Comparison of ENCODE assay signal across 13 cellular contexts in genomic region chr5:138605254-138605972, GRCh38. TPM values are rescaled to one million over a fixed set of nuclear protein-coding genes. Genes with fewer than 3 reads are reported as not detected.
DNase-seq lines count a peak whose midpoint lies in the region; ATAC-seq, FAIRE-seq and TF ChIP-seq lines count a peak whose summit lies in the region.
"Had no signal": no experiment of that assay in that cellular context is flagged by ENCODE, and none has a peak within 500 bp of the region (broad histone marks: within the 10 kb centered on the region; RNA-seq: fewer than 3 reads in every experiment).

No MANE protein-coding gene starts in this region.

- H3T11ph ChIP-seq in H9 (ENCODE audit: low read length): no peak overlapping the region

- H3K4me3 Mint-ChIP-seq in endothelial cell (ENCODE audit: unreplicated experiment): peak overlapping the region; percentile 32
- no peak overlapping the region for H3K4me3 Mint-ChIP-seq in H9

- peaks cover 7% of the 10 kb centered on the region for H3K27me3 Mint-ChIP-seq in endothelial cell (ENCODE audit: unreplicated experiment)
- peaks cover 4% of the 10 kb centered on the region; the same call in 1 of the 2 replicates for H3K27me3 Mint-ChIP-seq in H9 (ENCODE audit: low read depth)

- no peaks in the 10 kb centered on the region for H3K23me2 ChIP-seq in H9 (ENCODE audit: insufficient read length, low read depth, low read length, poor library complexity, severe bottlenecking)

- no peak overlapping the region for H3K14ac ChIP-seq in H9 (ENCODE audit: insufficient read depth, low read length)

- no peak overlapping the region for H4K91ac ChIP-seq in H9 (ENCODE audit: insufficient read length, low read depth, low read length)

- H3K9me3 ChIP-seq in H9 (ENCODE audit: control insufficient read depth, low read depth, low read length): no peaks in the 10 kb centered on the region
- H3K9me3 ChIP-seq: breast epithelium, heart left ventricle had no signal

- FAIRE-seq in GM12892 (lab: Jason Lieb, UNC): peak; percentile 81

- no peak overlapping the region for H2BK5ac ChIP-seq in H9 (ENCODE audit: insufficient read length, low read length)

- no peak overlapping the region for H4K8ac ChIP-seq in H9 (replicated peaks; ENCODE audit: insufficient read length, low read depth, low read length)

- H3K79me1 ChIP-seq in H9 (ENCODE audit: insufficient read depth, low read depth, low read length, poor library complexity, severe bottlenecking): no peaks in the 10 kb centered on the region

- no CpG with 5 or more reads among the region's 2 CpGs for WGBS in H9 (ENCODE audit: extremely low coverage, insufficient read length, low lambda C conversion rate)

- no peaks in the 10 kb centered on the region for H4K20me1 ChIP-seq in H9 (ENCODE audit: control insufficient read depth, insufficient read depth, insufficient read length)

- peaks cover 2% of the 10 kb centered on the region; the same call in 1 of the 2 replicates for H3K4me1 ChIP-seq in H9 (ENCODE audit: insufficient read depth, low read length)

- H2BK12ac ChIP-seq in H9 (ENCODE audit: insufficient read length, low read depth, low read length): no peak overlapping the region

- H3K27ac Mint-ChIP-seq in endothelial cell (ENCODE audit: unreplicated experiment): peak overlapping the region; percentile 58
- peak overlapping the region in 1 of 3 experiments; percentile 50; a peak in 1 of 7 replicates for H3K27ac Mint-ChIP-seq in H9

- H2BK20ac ChIP-seq in H9 (ENCODE audit: low read depth, low read length, poor library complexity, severe bottlenecking): no peak overlapping the region

- DNase-seq in GM12892 (ENCODE audit: insufficient read length): no peak
- DNase-seq in endothelial cell (ENCODE audit: low spot score): no peak
- DNase-seq in NCI-H1092 treated with DMSO at 0.1 percent for 48 hours (lab: John Stamatoyannopoulos, UW): no peak
- no peak for DNase-seq in Ammon's horn (ENCODE audit: low spot score)
- no peak for DNase-seq in H9
- DNase-seq: activated CD4-positive, alpha-beta T cell treated with anti-CD3 and anti-CD28 coated beads, Interleukin-2, amount 50 U/mL, for 1 hour; Calu3; heart left ventricle; NK-92 treated with Interleukin-12 subunit alpha and Interleukin-12 subunit beta, amount 100 ng/mL, for 24 hours had no signal

- H3K4me2 ChIP-seq in H9 (ENCODE audit: insufficient read depth, insufficient read length, low read length): no peak overlapping the region

- H3K18ac ChIP-seq in H9 (ENCODE audit: insufficient read length, low read depth, low read length): no peak overlapping the region

- no peak overlapping the region for H3K4ac ChIP-seq in H9 (ENCODE audit: low read depth, low read length)

- H2AFZ ChIP-seq in H9 (ENCODE audit: low read length): no peak overlapping the region

- H2AK5ac ChIP-seq in H9 (ENCODE audit: insufficient read length, low read length): no peak overlapping the region

- H3K27ac ChIP-seq in H9 (ENCODE audit: insufficient read length, low read depth, low read length): no peak overlapping the region
- H3K27ac ChIP-seq: breast epithelium had no signal

- TF ChIP-seq CTCF in endothelial cell (IDR thresholded peaks at IDR 0.05; ENCODE audit: unreplicated experiment) (no peak), H9 (conservative IDR thresholded peaks at IDR 0.05) (no peak)

- no peak for TF ChIP-seq POLR2A in GM12892 (IDR thresholded peaks at IDR 0.05; ENCODE audit: low read depth, low read length)

- H3K4me1 Mint-ChIP-seq in endothelial cell (ENCODE audit: unreplicated experiment) (peaks cover 67% of the 10 kb centered on the region), H9 (peaks cover 16 to 24% of the 10 kb centered on the region in 2 experiments)

- H3K9ac ChIP-seq in H9 (ENCODE audit: extremely low read depth, insufficient read length, low read length): no peak overlapping the region

- H3K27me3 ChIP-seq in H9 (ENCODE audit: insufficient read depth, low read length): no peaks in the 10 kb centered on the region
- H3K27me3 ChIP-seq: breast epithelium, heart left ventricle had no signal

- no peak overlapping the region for H4K5ac ChIP-seq in H9 (ENCODE audit: insufficient read length, low read depth, low read length)

- H2BK120ac ChIP-seq in H9 (ENCODE audit: low read depth, low read length, poor library complexity, severe bottlenecking): no peak overlapping the region

- H3K9me3 Mint-ChIP-seq in endothelial cell (ENCODE audit: unreplicated experiment) (no peaks in the 10 kb centered on the region), H9 (no peaks in the 10 kb centered on the region)

- H3K56ac ChIP-seq in H9 (ENCODE audit: insufficient read length, low read depth, low read length): no peak overlapping the region

- no peaks in the 10 kb centered on the region for H3K79me2 ChIP-seq in H9 (ENCODE audit: insufficient read depth, low read length)

- H2BK15ac ChIP-seq in H9 (ENCODE audit: low read depth, low read length): no peak overlapping the region

- no peak overlapping the region for H3K23ac ChIP-seq in H9 (ENCODE audit: insufficient read length, low read depth, low read length)

- ATAC-seq in GM19452 (IDR thresholded peaks at IDR 0.05; ENCODE audit: unreplicated experiment) (peak; percentile 80), HG03342 (IDR thresholded peaks at IDR 0.05; ENCODE audit: unreplicated experiment) (peak; percentile 63), HG02840 (IDR thresholded peaks at IDR 0.05; ENCODE audit: low FRiP score, unreplicated experiment) (no peak)

- H3K36me3 Mint-ChIP-seq in endothelial cell (ENCODE audit: low read depth, unreplicated experiment) (no peaks in the 10 kb centered on the region), H9 (ENCODE audit: insufficient read depth in 1 of 3, low read depth in 3 of 3) (no peaks in the 10 kb centered on the region)

RNA-seq across cellular contexts. Expression of gene HSPA9, which starts 30.2 kb away (rescaled TPM):
- polyA plus RNA-seq in GM12892 (2012; ENCODE audit: missing spikeins): 227 TPM
- total RNA-seq in endothelial cell (ENCODE audit: unreplicated experiment): 128 TPM
- total RNA-seq in H9 (2021): 397 and 399 TPM in 2 replicates
